ENCODE assay signal across 28 cellular contexts in the genomic region with DNA sequence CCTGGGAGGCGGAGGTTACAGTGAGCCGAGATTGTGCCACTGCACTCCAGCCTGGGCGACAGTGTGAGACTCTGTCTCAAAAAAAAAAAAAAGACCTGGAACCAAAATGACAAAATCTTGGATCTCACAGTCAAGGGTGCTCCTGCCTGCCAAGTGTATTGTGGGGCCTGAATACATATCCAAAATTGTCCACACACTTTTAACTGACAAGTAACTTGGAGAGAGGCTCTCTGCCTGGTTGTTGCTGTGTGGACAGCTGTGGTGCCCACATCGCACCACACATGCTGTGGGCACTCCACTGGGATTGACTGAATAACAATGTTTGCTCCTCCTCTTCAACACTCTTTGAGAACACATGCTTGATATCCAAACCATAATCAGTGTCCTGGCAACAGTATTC.
DNase-seq lines count a peak whose midpoint lies in the region; ATAC-seq and TF ChIP-seq lines count a peak whose summit lies in the region.
"Had no signal": no experiment of that assay in that cellular context is flagged by ENCODE, and none has a peak within 500 bp of the region (broad histone marks: within the 10 kb centered on the region; RNA-seq: fewer than 3 reads in every experiment).

No MANE protein-coding gene starts in this region.

- intact Hi-C loops in left ventricle myocardium inferior (cut with micrococcal nuclease) (no loop called here), sciatic nerve (cut with DNase I) (no loop called here)

- H3K27ac ChIP-seq in left ventricle myocardium inferior (replicated peaks): peak overlapping the region; percentile 16
- H3K27ac ChIP-seq: adrenal gland, brain microvascular endothelial cell, colonic mucosa, stomach, WERI-Rb-1 had no signal

- TF ChIP-seq CTCF in left ventricle myocardium inferior (IDR thresholded peaks at IDR 0.05; ENCODE audit: borderline replicate concordance): no peak

- no peaks in the 10 kb centered on the region for H3K36me3 ChIP-seq in left ventricle myocardium inferior
- H3K36me3 ChIP-seq: adrenal gland, brain microvascular endothelial cell, colonic mucosa, stomach, transverse colon, WERI-Rb-1 had no signal

- H3K27me3 ChIP-seq in left ventricle myocardium inferior (ENCODE audit: low read depth): no peaks in the 10 kb centered on the region
- H3K27me3 ChIP-seq: adrenal gland, brain microvascular endothelial cell, colonic mucosa, stomach, transverse colon had no signal

- DNase-seq in DMS79 treated with DMSO at 0.1 percent for 48 hours (lab: John Stamatoyannopoulos, UW): peak; percentile 63
- peak; percentile 14 to 70 for DNase-seq in NCI-H446 (lab: John Stamatoyannopoulos, UW)
- no peak for DNase-seq in left ventricle myocardium inferior
- DNase-seq in sciatic nerve (ENCODE audit: low spot score): no peak
- DNase-seq in stimulated activated CD4-positive, alpha-beta T cell treated with anti-CD3 and anti-CD28 coated beads, Interleukin-2, amount 100 ng/mL, for 48 hours: no peak
- no peak for DNase-seq in GOT3 (lab: John Stamatoyannopoulos, UW)
- DNase-seq: activated naive CD4-positive, alpha-beta T cell treated with Interleukin-2 at 50 U/mL for 16 hours; activated T-cell treated with anti-CD3 and anti-CD28 coated beads, Interleukin-2, amount 50 U/mL, for 72 hours; adrenal gland; brain microvascular endothelial cell; Calu3; colonic mucosa; effector memory CD8-positive, alpha-beta T cell; erythroblast; glutamatergic neuron; KG1; NCI-H146; NCI-H2107; NCI-H524 treated with DMSO at 0.1 percent for 48 hours; SIG-M5; stimulated activated CD4-positive, alpha-beta T cell treated with anti-CD3 and anti-CD28 coated beads, Interleukin-1b, Interleukin-23, amount 100 ng/mL, for 48 hours; stomach; T1000; transverse colon; WERI-Rb-1 had no signal

- peaks cover 22% of the 10 kb centered on the region for H3K4me1 ChIP-seq in left ventricle myocardium inferior
- H3K4me1 ChIP-seq: adrenal gland, colonic mucosa, transverse colon had no signal

- ATAC-seq in sciatic nerve (peak; percentile 38), GM18520 (IDR thresholded peaks at IDR 0.05; ENCODE audit: unreplicated experiment) (no peak)
- ATAC-seq: activated T-cell treated with anti-CD3 and anti-CD28 coated beads, Interleukin-2, amount 50 U/mL, for 72 hours; effector memory CD8-positive, alpha-beta T cell; GM12878 had no signal

- no peak overlapping the region for H3K4me3 ChIP-seq in left ventricle myocardium inferior
- H3K4me3 ChIP-seq: adrenal gland, colonic mucosa, GM12878, smooth muscle cell, stomach, transverse colon had no signal

- H3K9me3 ChIP-seq in left ventricle myocardium inferior (replicated peaks): no peaks in the 10 kb centered on the region
- H3K9me3 ChIP-seq: adrenal gland, colonic mucosa, stomach, transverse colon had no signal

Comparison
In these comparisons a context has a peak if more than half of its experiments do, and no peak if none do; other contexts are left out.
1. DNase-seq: peak in DMS79 treated with DMSO at 0.1 percent for 48 hours (single experiment) and NCI-H446 (2 of 2); none in left ventricle myocardium inferior (single experiment), sciatic nerve (single experiment), stimulated activated CD4-positive, alpha-beta T cell treated with anti-CD3 and anti-CD28 coated beads, Interleukin-2, amount 100 ng/mL, for 48 hours (0 of 2) and GOT3 (single experiment).